Comparison of ENCODE assay signal across 1 cellular context in the genomic region with DNA sequence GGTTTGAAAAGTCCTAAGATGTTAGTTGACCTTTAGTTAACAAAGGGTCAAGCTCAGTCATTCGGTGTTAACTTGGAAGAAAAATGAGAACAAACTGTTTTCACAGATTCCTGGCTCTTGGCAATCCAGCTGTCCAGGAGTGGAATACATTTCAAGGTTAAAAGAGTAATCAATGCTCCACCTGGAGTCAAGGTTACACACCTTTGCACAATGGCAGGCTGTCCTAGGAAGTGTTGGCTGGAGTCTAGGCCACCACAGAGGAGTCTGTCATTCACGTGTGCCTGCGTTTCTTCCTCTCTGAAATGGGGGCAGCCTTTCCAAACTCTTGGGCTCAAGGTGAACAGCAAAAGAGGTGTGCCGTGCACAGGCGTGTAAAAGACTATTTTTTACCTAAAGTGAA.
TF ChIP-seq lines count a peak whose summit lies in the region.

No MANE protein-coding gene starts in this region.

TF ChIP-seq in HepG2, 621 proteins besides CTCF, POLR2A, EP300 and RAD21 (continued from another document and continues in another):
- TF ChIP-seq, protein P1, sequence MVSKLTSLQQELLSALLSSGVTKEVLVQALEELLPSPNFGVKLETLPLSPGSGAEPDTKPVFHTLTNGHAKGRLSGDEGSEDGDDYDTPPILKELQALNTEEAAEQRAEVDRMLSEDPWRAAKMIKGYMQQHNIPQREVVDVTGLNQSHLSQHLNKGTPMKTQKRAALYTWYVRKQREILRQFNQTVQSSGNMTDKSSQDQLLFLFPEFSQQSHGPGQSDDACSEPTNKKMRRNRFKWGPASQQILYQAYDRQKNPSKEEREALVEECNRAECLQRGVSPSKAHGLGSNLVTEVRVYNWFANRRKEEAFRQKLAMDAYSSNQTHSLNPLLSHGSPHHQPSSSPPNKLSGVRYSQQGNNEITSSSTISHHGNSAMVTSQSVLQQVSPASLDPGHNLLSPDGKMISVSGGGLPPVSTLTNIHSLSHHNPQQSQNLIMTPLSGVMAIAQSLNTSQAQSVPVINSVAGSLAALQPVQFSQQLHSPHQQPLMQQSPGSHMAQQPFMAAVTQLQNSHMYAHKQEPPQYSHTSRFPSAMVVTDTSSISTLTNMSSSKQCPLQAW (CRISPR knock-in tag; IDR thresholded peaks at IDR 0.05): peak; percentile 47; the same call in 1 of the 2 replicates
- TF ChIP-seq PHF5A (CRISPR knock-in tag; IDR thresholded peaks at IDR 0.05; ENCODE audit: low read depth, unreplicated experiment) (no peak), TOPORS (CRISPR knock-in tag; IDR thresholded peaks at IDR 0.05) (no peak), HOXA7 (CRISPR knock-in tag; IDR thresholded peaks at IDR 0.05) (no peak), KLF16 (CRISPR knock-in tag; IDR thresholded peaks at IDR 0.05) (0 out of 4 replicates have a peak, but pooled peaks of 1 of the 2 experiments have one; percentile 57), ZNF572 (CRISPR knock-in tag; IDR thresholded peaks at IDR 0.05) (no peak), ZNF234 (CRISPR knock-in tag; conservative IDR thresholded peaks at IDR 0.05) (no peak), ZFY (CRISPR knock-in tag; IDR thresholded peaks at IDR 0.05) (peak; percentile 49), SALL1 (CRISPR knock-in tag; IDR thresholded peaks at IDR 0.05) (peak; percentile 89), ZBTB7A (CRISPR knock-in tag; IDR thresholded peaks at IDR 0.05) (peak; percentile 39; the same call in 1 of the 2 replicates), NR1H2 (CRISPR knock-in tag; IDR thresholded peaks at IDR 0.05; ENCODE audit: borderline replicate concordance, low read depth) (no peak), MATR3 (CRISPR knock-in tag; IDR thresholded peaks at IDR 0.05) (no peak), NRL (CRISPR knock-in tag; IDR thresholded peaks at IDR 0.05; ENCODE audit: borderline replicate concordance) (no peak), POGZ (CRISPR knock-in tag; IDR thresholded peaks at IDR 0.05) (no peak), JUNB (CRISPR knock-in tag; IDR thresholded peaks at IDR 0.05; ENCODE audit: borderline replicate concordance) (no peak), ATM (IDR thresholded peaks at IDR 0.05; ENCODE audit: borderline replicate concordance) (no peak), SATB2 (CRISPR knock-in tag; IDR thresholded peaks at IDR 0.05) (no peak), ZNF674 (CRISPR knock-in tag; IDR thresholded peaks at IDR 0.05; ENCODE audit: low read depth) (no peak), TP53 (CRISPR knock-in tag; conservative IDR thresholded peaks at IDR 0.05) (no peak), TCF12 (IDR thresholded peaks at IDR 0.05) (no peak), TCF12 (CRISPR knock-in tag; IDR thresholded peaks at IDR 0.05) (no peak), NFYB (CRISPR knock-in tag; IDR thresholded peaks at IDR 0.05) (no peak), SOX5 (CRISPR knock-in tag; IDR thresholded peaks at IDR 0.05; ENCODE audit: borderline replicate concordance) (peak; percentile 92), HNRNPH1 (optimal IDR thresholded peaks at IDR 0.05; ENCODE audit: low read depth, low read length) (no peak), ZNF530 (CRISPR knock-in tag; IDR thresholded peaks at IDR 0.05; ENCODE audit: low read depth) (no peak), ZSCAN22 (CRISPR knock-in tag; IDR thresholded peaks at IDR 0.05) (no peak), ZNF224 (CRISPR knock-in tag; IDR thresholded peaks at IDR 0.05) (no peak), ZNF441 (CRISPR knock-in tag; IDR thresholded peaks at IDR 0.05; ENCODE audit: borderline replicate concordance) (no peak), U2AF1 (optimal IDR thresholded peaks at IDR 0.05; ENCODE audit: low read depth, low read length) (no peak), SMAD3 (CRISPR knock-in tag; IDR thresholded peaks at IDR 0.05) (peak; percentile 85; the same call in 1 of the 2 replicates), ZNF557 (CRISPR knock-in tag; IDR thresholded peaks at IDR 0.05) (no peak), ZNF672 (CRISPR knock-in tag; IDR thresholded peaks at IDR 0.05) (no peak), ZNF33A (CRISPR knock-in tag; IDR thresholded peaks at IDR 0.05; ENCODE audit: borderline replicate concordance) (no peak), CEBPG (CRISPR knock-in tag; IDR thresholded peaks at IDR 0.05) (peak; percentile 83), RFX1 (IDR thresholded peaks at IDR 0.05) (peak; percentile 7; the same call in 1 of the 2 replicates), SRF (IDR thresholded peaks at IDR 0.05; ENCODE audit: low read depth, low read length) (no peak), JARID2 (CRISPR knock-in tag; IDR thresholded peaks at IDR 0.05; ENCODE audit: insufficient replicate concordance) (no peak), ZNF720 (CRISPR knock-in tag; IDR thresholded peaks at IDR 0.05) (no peak), SMC3 (IDR thresholded peaks at IDR 0.05; ENCODE audit: low read length) (peak; percentile 37; the same call in 1 of the 2 replicates)
- TF ChIP-seq, protein P2, sequence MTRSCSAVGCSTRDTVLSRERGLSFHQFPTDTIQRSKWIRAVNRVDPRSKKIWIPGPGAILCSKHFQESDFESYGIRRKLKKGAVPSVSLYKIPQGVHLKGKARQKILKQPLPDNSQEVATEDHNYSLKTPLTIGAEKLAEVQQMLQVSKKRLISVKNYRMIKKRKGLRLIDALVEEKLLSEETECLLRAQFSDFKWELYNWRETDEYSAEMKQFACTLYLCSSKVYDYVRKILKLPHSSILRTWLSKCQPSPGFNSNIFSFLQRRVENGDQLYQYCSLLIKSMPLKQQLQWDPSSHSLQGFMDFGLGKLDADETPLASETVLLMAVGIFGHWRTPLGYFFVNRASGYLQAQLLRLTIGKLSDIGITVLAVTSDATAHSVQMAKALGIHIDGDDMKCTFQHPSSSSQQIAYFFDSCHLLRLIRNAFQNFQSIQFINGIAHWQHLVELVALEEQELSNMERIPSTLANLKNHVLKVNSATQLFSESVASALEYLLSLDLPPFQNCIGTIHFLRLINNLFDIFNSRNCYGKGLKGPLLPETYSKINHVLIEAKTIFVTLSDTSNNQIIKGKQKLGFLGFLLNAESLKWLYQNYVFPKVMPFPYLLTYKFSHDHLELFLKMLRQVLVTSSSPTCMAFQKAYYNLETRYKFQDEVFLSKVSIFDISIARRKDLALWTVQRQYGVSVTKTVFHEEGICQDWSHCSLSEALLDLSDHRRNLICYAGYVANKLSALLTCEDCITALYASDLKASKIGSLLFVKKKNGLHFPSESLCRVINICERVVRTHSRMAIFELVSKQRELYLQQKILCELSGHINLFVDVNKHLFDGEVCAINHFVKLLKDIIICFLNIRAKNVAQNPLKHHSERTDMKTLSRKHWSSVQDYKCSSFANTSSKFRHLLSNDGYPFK (CRISPR knock-in tag; IDR thresholded peaks at IDR 0.05; ENCODE audit: borderline replicate concordance): no peak
- TF ChIP-seq, protein P3, sequence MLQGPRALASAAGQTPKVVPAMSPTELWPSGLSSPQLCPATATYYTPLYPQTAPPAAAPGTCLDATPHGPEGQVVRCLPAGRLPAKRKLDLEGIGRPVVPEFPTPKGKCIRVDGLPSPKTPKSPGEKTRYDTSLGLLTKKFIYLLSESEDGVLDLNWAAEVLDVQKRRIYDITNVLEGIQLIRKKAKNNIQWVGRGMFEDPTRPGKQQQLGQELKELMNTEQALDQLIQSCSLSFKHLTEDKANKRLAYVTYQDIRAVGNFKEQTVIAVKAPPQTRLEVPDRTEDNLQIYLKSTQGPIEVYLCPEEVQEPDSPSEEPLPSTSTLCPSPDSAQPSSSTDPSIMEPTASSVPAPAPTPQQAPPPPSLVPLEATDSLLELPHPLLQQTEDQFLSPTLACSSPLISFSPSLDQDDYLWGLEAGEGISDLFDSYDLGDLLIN (CRISPR knock-in tag; IDR thresholded peaks at IDR 0.05; ENCODE audit: borderline replicate concordance): no peak
- TF ChIP-seq, protein P4, sequence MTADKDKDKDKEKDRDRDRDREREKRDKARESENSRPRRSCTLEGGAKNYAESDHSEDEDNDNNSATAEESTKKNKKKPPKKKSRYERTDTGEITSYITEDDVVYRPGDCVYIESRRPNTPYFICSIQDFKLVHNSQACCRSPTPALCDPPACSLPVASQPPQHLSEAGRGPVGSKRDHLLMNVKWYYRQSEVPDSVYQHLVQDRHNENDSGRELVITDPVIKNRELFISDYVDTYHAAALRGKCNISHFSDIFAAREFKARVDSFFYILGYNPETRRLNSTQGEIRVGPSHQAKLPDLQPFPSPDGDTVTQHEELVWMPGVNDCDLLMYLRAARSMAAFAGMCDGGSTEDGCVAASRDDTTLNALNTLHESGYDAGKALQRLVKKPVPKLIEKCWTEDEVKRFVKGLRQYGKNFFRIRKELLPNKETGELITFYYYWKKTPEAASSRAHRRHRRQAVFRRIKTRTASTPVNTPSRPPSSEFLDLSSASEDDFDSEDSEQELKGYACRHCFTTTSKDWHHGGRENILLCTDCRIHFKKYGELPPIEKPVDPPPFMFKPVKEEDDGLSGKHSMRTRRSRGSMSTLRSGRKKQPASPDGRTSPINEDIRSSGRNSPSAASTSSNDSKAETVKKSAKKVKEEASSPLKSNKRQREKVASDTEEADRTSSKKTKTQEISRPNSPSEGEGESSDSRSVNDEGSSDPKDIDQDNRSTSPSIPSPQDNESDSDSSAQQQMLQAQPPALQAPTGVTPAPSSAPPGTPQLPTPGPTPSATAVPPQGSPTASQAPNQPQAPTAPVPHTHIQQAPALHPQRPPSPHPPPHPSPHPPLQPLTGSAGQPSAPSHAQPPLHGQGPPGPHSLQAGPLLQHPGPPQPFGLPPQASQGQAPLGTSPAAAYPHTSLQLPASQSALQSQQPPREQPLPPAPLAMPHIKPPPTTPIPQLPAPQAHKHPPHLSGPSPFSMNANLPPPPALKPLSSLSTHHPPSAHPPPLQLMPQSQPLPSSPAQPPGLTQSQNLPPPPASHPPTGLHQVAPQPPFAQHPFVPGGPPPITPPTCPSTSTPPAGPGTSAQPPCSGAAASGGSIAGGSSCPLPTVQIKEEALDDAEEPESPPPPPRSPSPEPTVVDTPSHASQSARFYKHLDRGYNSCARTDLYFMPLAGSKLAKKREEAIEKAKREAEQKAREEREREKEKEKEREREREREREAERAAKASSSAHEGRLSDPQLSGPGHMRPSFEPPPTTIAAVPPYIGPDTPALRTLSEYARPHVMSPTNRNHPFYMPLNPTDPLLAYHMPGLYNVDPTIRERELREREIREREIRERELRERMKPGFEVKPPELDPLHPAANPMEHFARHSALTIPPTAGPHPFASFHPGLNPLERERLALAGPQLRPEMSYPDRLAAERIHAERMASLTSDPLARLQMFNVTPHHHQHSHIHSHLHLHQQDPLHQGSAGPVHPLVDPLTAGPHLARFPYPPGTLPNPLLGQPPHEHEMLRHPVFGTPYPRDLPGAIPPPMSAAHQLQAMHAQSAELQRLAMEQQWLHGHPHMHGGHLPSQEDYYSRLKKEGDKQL (CRISPR knock-in tag; IDR thresholded peaks at IDR 0.05; ENCODE audit: low read depth): no peak; the same call in 1 of the 2 replicates
- TF ChIP-seq, protein P5, sequence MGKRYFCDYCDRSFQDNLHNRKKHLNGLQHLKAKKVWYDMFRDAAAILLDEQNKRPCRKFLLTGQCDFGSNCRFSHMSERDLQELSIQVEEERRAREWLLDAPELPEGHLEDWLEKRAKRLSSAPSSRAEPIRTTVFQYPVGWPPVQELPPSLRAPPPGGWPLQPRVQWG (CRISPR knock-in tag; IDR thresholded peaks at IDR 0.05; ENCODE audit: borderline replicate concordance, low read depth): no peak
- TF ChIP-seq, protein P6, sequence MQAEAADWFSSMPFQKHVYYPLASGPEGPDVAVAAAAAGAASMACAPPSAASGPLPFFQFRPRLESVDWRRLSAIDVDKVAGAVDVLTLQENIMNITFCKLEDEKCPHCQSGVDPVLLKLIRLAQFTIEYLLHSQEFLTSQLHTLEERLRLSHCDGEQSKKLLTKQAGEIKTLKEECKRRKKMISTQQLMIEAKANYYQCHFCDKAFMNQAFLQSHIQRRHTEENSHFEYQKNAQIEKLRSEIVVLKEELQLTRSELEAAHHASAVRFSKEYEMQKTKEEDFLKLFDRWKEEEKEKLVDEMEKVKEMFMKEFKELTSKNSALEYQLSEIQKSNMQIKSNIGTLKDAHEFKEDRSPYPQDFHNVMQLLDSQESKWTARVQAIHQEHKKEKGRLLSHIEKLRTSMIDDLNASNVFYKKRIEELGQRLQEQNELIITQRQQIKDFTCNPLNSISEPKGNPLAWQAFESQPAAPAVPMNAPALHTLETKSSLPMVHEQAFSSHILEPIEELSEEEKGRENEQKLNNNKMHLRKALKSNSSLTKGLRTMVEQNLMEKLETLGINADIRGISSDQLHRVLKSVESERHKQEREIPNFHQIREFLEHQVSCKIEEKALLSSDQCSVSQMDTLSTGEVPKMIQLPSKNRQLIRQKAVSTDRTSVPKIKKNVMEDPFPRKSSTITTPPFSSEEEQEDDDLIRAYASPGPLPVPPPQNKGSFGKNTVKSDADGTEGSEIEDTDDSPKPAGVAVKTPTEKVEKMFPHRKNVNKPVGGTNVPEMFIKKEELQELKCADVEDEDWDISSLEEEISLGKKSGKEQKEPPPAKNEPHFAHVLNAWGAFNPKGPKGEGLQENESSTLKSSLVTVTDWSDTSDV (CRISPR knock-in tag; IDR thresholded peaks at IDR 0.05): no peak
- TF ChIP-seq, protein P7, sequence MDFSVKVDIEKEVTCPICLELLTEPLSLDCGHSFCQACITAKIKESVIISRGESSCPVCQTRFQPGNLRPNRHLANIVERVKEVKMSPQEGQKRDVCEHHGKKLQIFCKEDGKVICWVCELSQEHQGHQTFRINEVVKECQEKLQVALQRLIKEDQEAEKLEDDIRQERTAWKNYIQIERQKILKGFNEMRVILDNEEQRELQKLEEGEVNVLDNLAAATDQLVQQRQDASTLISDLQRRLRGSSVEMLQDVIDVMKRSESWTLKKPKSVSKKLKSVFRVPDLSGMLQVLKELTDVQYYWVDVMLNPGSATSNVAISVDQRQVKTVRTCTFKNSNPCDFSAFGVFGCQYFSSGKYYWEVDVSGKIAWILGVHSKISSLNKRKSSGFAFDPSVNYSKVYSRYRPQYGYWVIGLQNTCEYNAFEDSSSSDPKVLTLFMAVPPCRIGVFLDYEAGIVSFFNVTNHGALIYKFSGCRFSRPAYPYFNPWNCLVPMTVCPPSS (IDR thresholded peaks at IDR 0.05): no peak
- TF ChIP-seq, protein P8, sequence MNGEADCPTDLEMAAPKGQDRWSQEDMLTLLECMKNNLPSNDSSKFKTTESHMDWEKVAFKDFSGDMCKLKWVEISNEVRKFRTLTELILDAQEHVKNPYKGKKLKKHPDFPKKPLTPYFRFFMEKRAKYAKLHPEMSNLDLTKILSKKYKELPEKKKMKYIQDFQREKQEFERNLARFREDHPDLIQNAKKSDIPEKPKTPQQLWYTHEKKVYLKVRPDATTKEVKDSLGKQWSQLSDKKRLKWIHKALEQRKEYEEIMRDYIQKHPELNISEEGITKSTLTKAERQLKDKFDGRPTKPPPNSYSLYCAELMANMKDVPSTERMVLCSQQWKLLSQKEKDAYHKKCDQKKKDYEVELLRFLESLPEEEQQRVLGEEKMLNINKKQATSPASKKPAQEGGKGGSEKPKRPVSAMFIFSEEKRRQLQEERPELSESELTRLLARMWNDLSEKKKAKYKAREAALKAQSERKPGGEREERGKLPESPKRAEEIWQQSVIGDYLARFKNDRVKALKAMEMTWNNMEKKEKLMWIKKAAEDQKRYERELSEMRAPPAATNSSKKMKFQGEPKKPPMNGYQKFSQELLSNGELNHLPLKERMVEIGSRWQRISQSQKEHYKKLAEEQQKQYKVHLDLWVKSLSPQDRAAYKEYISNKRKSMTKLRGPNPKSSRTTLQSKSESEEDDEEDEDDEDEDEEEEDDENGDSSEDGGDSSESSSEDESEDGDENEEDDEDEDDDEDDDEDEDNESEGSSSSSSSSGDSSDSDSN (CRISPR knock-in tag; IDR thresholded peaks at IDR 0.05): no peak
- TF ChIP-seq, protein P9, sequence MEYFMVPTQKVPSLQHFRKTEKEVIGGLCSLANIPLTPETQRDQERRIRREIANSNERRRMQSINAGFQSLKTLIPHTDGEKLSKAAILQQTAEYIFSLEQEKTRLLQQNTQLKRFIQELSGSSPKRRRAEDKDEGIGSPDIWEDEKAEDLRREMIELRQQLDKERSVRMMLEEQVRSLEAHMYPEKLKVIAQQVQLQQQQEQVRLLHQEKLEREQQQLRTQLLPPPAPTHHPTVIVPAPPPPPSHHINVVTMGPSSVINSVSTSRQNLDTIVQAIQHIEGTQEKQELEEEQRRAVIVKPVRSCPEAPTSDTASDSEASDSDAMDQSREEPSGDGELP (IDR thresholded peaks at IDR 0.05; ENCODE audit: borderline replicate concordance, low read depth): peak; percentile 88
